13 cellular contexts compared by ENCODE assay signal in genomic region chr16:31129568-31130335, GRCh38. TPM values are rescaled to one million over a fixed set of nuclear protein-coding genes. Genes with fewer than 3 reads are reported as not detected.
DNase-seq lines count a peak whose midpoint lies in the region; ATAC-seq and TF ChIP-seq lines count a peak whose summit lies in the region.
"Had no signal": no experiment of that assay in that cellular context is flagged by ENCODE, and none has a peak within 500 bp of the region (broad histone marks: within the 10 kb centered on the region; RNA-seq: fewer than 3 reads in every experiment).

No MANE protein-coding gene starts in this region.

- no peak overlapping the region for H3K4me3 Mint-ChIP-seq in activated CD4-positive, alpha-beta T cell treated with anti-CD3 and anti-CD28 coated beads, Interleukin-2, amount 10 ng/mL, durations not matched to agents 7 days and 5 days
- H3K4me3 Mint-ChIP-seq in activated CD4-positive, alpha-beta T cell treated with anti-CD3 and anti-CD28 coated beads for 36 hours = no peak overlapping the region
- peak overlapping the region in 1 of 10 donors; percentile 12 for H3K4me3 Mint-ChIP-seq in naive thymus-derived CD4-positive, alpha-beta T cell
- H3K4me3 Mint-ChIP-seq: activated CD8-positive, alpha-beta memory T cell treated with anti-CD3 and anti-CD28 coated beads, Interleukin-2, amount 10 ng/mL, durations not matched to agents 7 days and 5 days; T-cell had no signal

- peak overlapping the region; percentile 31 for H3K27ac Mint-ChIP-seq in activated CD4-positive, alpha-beta T cell treated with anti-CD3 and anti-CD28 coated beads, Interleukin-2, amount 10 ng/mL, durations not matched to agents 7 days and 5 days
- no peak overlapping the region for H3K27ac Mint-ChIP-seq in activated CD4-positive, alpha-beta T cell treated with anti-CD3 and anti-CD28 coated beads for 36 hours
- no peak overlapping the region for H3K27ac Mint-ChIP-seq in naive thymus-derived CD4-positive, alpha-beta T cell
- H3K27ac Mint-ChIP-seq: activated CD8-positive, alpha-beta memory T cell treated with anti-CD3 and anti-CD28 coated beads, Interleukin-2, amount 10 ng/mL, durations not matched to agents 7 days and 5 days; T-cell had no signal

- TF ChIP-seq EP300 in gastroesophageal sphincter (IDR thresholded peaks at IDR 0.05) (no peak), ovary (IDR thresholded peaks at IDR 0.05) (no peak)

- no peaks in the 10 kb centered on the region for H3K9me3 ChIP-seq in gastroesophageal sphincter
- no peaks in the 10 kb centered on the region for H3K9me3 ChIP-seq in ovary
- H3K9me3 ChIP-seq in vagina = no peaks in the 10 kb centered on the region
- no peaks in the 10 kb centered on the region for H3K9me3 ChIP-seq in naive thymus-derived CD4-positive, alpha-beta T cell (ENCODE audit: control insufficient read depth in 2 of 3, low read length in 3 of 3)

- peaks cover 9% of the 10 kb centered on the region for H3K4me1 Mint-ChIP-seq in activated CD4-positive, alpha-beta T cell treated with anti-CD3 and anti-CD28 coated beads, Interleukin-2, amount 10 ng/mL, durations not matched to agents 7 days and 5 days
- H3K4me1 Mint-ChIP-seq in activated CD4-positive, alpha-beta T cell treated with anti-CD3 and anti-CD28 coated beads for 36 hours = no peaks in the 10 kb centered on the region
- H3K4me1 Mint-ChIP-seq in naive thymus-derived CD4-positive, alpha-beta T cell = peaks cover 3 to 22% (median 11%) of the 10 kb centered on the region in 7 donors

- no peak for ATAC-seq in activated CD4-positive, alpha-beta T cell treated with anti-CD3 and anti-CD28 coated beads for 36 hours
- no peak for ATAC-seq in gastroesophageal sphincter
- ATAC-seq in naive thymus-derived CD4-positive, alpha-beta T cell = no peak
- ATAC-seq: activated CD8-positive, alpha-beta memory T cell treated with anti-CD3 and anti-CD28 coated beads, Interleukin-2, amount 10 ng/mL, durations not matched to agents 7 days and 5 days had no signal

- intact Hi-C loops in activated CD4-positive, alpha-beta T cell treated with anti-CD3 and anti-CD28 coated beads for 36 hours (cut with DNase I, micrococcal nuclease) = no loop called here
- intact Hi-C loops in ovary (cut with DNase I) (loop anchor here in 1 of 4 donors (10.0 kb wide), 1 partner anchor 55 kb away; the partner anchor contains the start of gene FUS), vagina (cut with DNase I) (no loop called here)
- intact Hi-C loops in naive thymus-derived CD4-positive, alpha-beta T cell (cut with micrococcal nuclease) = no loop called here

- H3K36me3 Mint-ChIP-seq in activated CD4-positive, alpha-beta T cell treated with anti-CD3 and anti-CD28 coated beads, Interleukin-2, amount 10 ng/mL, durations not matched to agents 7 days and 5 days (ENCODE audit: low read depth) = peaks cover 12% of the 10 kb centered on the region
- peaks cover 23% of the 10 kb centered on the region for H3K36me3 Mint-ChIP-seq in activated CD4-positive, alpha-beta T cell treated with anti-CD3 and anti-CD28 coated beads for 36 hours (ENCODE audit: low read depth)
- H3K36me3 Mint-ChIP-seq in naive thymus-derived CD4-positive, alpha-beta T cell = peaks cover 0 to 18% (median 4%) of the 10 kb centered on the region in 5 donors

- CTCF ChIA-PET in activated CD4-positive, alpha-beta T cell treated with anti-CD3 and anti-CD28 coated beads, Interleukin-2, amount 10 ng/mL, durations not matched to agents 7 days and 5 days (lab: Charles Lee) = interaction anchor here (1.0 to 8.2 kb wide), 4 partner anchors 11 to 30 kb away, joined by 3 to 47 read pairs (median 4); no protein-coding TSS in a partner anchor
- CTCF ChIA-PET in activated CD4-positive, alpha-beta T cell treated with anti-CD3 and anti-CD28 coated beads for 36 hours (lab: Charles Lee) = interaction anchor here (3.1 kb wide), 1 partner anchor 12 kb away, joined by 10 read pairs; no protein-coding TSS in a partner anchor
- CTCF ChIA-PET in naive thymus-derived CD4-positive, alpha-beta T cell (lab: Charles Lee) = interaction anchor here (1.4 kb wide), 1 partner anchor 14 kb away, joined by 3 read pairs; no protein-coding TSS in a partner anchor

- H3K27me3 ChIP-seq in gastroesophageal sphincter (peaks cover 3% of the 10 kb centered on the region), ovary (no peaks in the 10 kb centered on the region), vagina (no peaks in the 10 kb centered on the region)
- no peaks in the 10 kb centered on the region for H3K27me3 ChIP-seq in naive thymus-derived CD4-positive, alpha-beta T cell (ENCODE audit: control insufficient read depth in 2 of 2, insufficient read depth in 2 of 2, low read length in 2 of 2)
- H3K27me3 ChIP-seq: cardiac muscle cell had no signal

- H3K4me3 ChIP-seq in gastroesophageal sphincter (no peak overlapping the region), ovary (no peak overlapping the region), vagina (no peak overlapping the region)
- H3K4me3 ChIP-seq in naive thymus-derived CD4-positive, alpha-beta T cell (ENCODE audit: low read length) = no peak overlapping the region
- H3K4me3 ChIP-seq: cardiac muscle cell had no signal

- H3K9me3 Mint-ChIP-seq in activated CD4-positive, alpha-beta T cell treated with anti-CD3 and anti-CD28 coated beads, Interleukin-2, amount 10 ng/mL, durations not matched to agents 7 days and 5 days = no peaks in the 10 kb centered on the region
- no peaks in the 10 kb centered on the region for H3K9me3 Mint-ChIP-seq in activated CD4-positive, alpha-beta T cell treated with anti-CD3 and anti-CD28 coated beads for 36 hours (ENCODE audit: low read depth)
- no peaks in the 10 kb centered on the region for H3K9me3 Mint-ChIP-seq in naive thymus-derived CD4-positive, alpha-beta T cell
- H3K9me3 Mint-ChIP-seq: naive B cell, T-cell had no signal

- TF ChIP-seq POLR2A in gastroesophageal sphincter (IDR thresholded peaks at IDR 0.05) (no peak), ovary (IDR thresholded peaks at IDR 0.05) (no peak), vagina (IDR thresholded peaks at IDR 0.05) (no peak)

- TF ChIP-seq CTCF in gastroesophageal sphincter (IDR thresholded peaks at IDR 0.05) = no peak
- TF ChIP-seq CTCF in ovary (IDR thresholded peaks at IDR 0.05) = no peak
- no peak for TF ChIP-seq CTCF in vagina (IDR thresholded peaks at IDR 0.05)

- POLR2A ChIA-PET in activated CD4-positive, alpha-beta T cell treated with anti-CD3 and anti-CD28 coated beads, Interleukin-2, amount 10 ng/mL, durations not matched to agents 7 days and 5 days (lab: Charles Lee) = no interaction called here
- POLR2A ChIA-PET in activated CD4-positive, alpha-beta T cell treated with anti-CD3 and anti-CD28 coated beads for 36 hours (lab: Charles Lee) = interaction anchor here (0.6 to 1.6 kb wide), 3 partner anchors 8 to 144 kb away, joined by 3 to 6 read pairs (median 3); no protein-coding TSS in a partner anchor
- POLR2A ChIA-PET in naive thymus-derived CD4-positive, alpha-beta T cell (lab: Charles Lee) = interaction anchor here (0.7 to 2.2 kb wide), 2 partner anchors 12 to 50 kb away, joined by 4 to 6 read pairs; partner anchors contain the start of genes FUS and KAT8

- H3K27ac ChIP-seq in gastroesophageal sphincter (peak overlapping the region in 3 of 4 donors; percentile 59 to 63 (median 61)), ovary (peak overlapping the region in 1 of 2 donors; percentile 44), vagina (peak overlapping the region; percentile 72)
- no peak overlapping the region for H3K27ac ChIP-seq in naive thymus-derived CD4-positive, alpha-beta T cell (ENCODE audit: low read depth, low read length)
- H3K27ac ChIP-seq: cardiac muscle cell had no signal

- H3K27me3 Mint-ChIP-seq in activated CD4-positive, alpha-beta T cell treated with anti-CD3 and anti-CD28 coated beads, Interleukin-2, amount 10 ng/mL, durations not matched to agents 7 days and 5 days = no peaks in the 10 kb centered on the region
- no peaks in the 10 kb centered on the region for H3K27me3 Mint-ChIP-seq in activated CD4-positive, alpha-beta T cell treated with anti-CD3 and anti-CD28 coated beads for 36 hours
- H3K27me3 Mint-ChIP-seq in naive thymus-derived CD4-positive, alpha-beta T cell = no peaks in the 10 kb centered on the region
- H3K27me3 Mint-ChIP-seq: activated CD8-positive, alpha-beta memory T cell treated with anti-CD3 and anti-CD28 coated beads, Interleukin-2, amount 10 ng/mL, durations not matched to agents 7 days and 5 days; naive B cell; T-cell had no signal

- peaks cover 0 to 82% of the 10 kb centered on the region in 2 donors for H3K36me3 ChIP-seq in gastroesophageal sphincter
- no peaks in the 10 kb centered on the region for H3K36me3 ChIP-seq in ovary
- H3K36me3 ChIP-seq in vagina = peaks cover 0 to 37% of the 10 kb centered on the region in 2 donors
- H3K36me3 ChIP-seq in naive thymus-derived CD4-positive, alpha-beta T cell (ENCODE audit: control insufficient read depth in 2 of 3, insufficient read depth in 3 of 3, low read length in 3 of 3) = peaks cover 5 to 82% (median 13%) of the 10 kb centered on the region in 3 experiments

- no peak for DNase-seq in activated CD4-positive, alpha-beta T cell treated with anti-CD3 and anti-CD28 coated beads, Interleukin-2, amount 10 ng/mL, durations not matched to agents 7 days and 5 days
- no peak for DNase-seq in activated CD4-positive, alpha-beta T cell treated with anti-CD3 and anti-CD28 coated beads for 36 hours
- DNase-seq in ovary (peak; percentile 64 to 89 (median 69)), vagina (ENCODE audit: extremely low spot score in 2 of 2) (no peak), SK-N-DZ (ENCODE audit: low spot score) (no peak), NCI-H446 (lab: John Stamatoyannopoulos, UW) (no peak)
- no peak for DNase-seq in naive thymus-derived CD4-positive, alpha-beta T cell
- DNase-seq: activated CD8-positive, alpha-beta memory T cell treated with anti-CD3 and anti-CD28 coated beads, Interleukin-2, amount 10 ng/mL, durations not matched to agents 7 days and 5 days; naive B cell; NCI-H524 treated with DMSO at 0.1 percent for 48 hours; T-cell had no signal

- peaks cover 0 to 17% (median 0%) of the 10 kb centered on the region in 3 donors for H3K4me1 ChIP-seq in gastroesophageal sphincter
- no peaks in the 10 kb centered on the region for H3K4me1 ChIP-seq in ovary (ENCODE audit: insufficient read depth)
- H3K4me1 ChIP-seq in vagina = peaks cover 40% of the 10 kb centered on the region
- H3K4me1 ChIP-seq in naive thymus-derived CD4-positive, alpha-beta T cell (ENCODE audit: control insufficient read depth in 2 of 2, insufficient read depth in 2 of 2, low read length in 2 of 2) = no peaks in the 10 kb centered on the region

- WGBS in gastroesophageal sphincter (ENCODE audit: low coverage in 1 of 2), 2 donors = 60 to 77% methylated on average over 3 to 8 of the region's 29 CpGs
- WGBS in ovary, 3 donors = 31 to 35% (median 32%) methylated on average over 29 of the region's 29 CpGs

RNA-seq across cellular contexts. Expression of gene PRSS8, which starts 5.8 kb away (rescaled TPM):
- under 1 TPM in 1 of 2 experiments, not detected in 1; 0.17 TPM for total RNA-seq in activated CD4-positive, alpha-beta T cell treated with anti-CD3 and anti-CD28 coated beads, Interleukin-2, amount 10 ng/mL, durations not matched to agents 7 days and 5 days
- total RNA-seq in activated CD4-positive, alpha-beta T cell treated with anti-CD3 and anti-CD28 coated beads for 36 hours = not detected
- total RNA-seq in gastroesophageal sphincter = 1 to 10 TPM in 1 of 4 donors, not detected in 3; 4.1 TPM
- 10 to 100 TPM in 1 of 7 donors, 1 to 10 TPM in 4, not detected in 2; 1.4 to 47.0 (median 2.4) TPM for total RNA-seq in ovary
- under 1 TPM in 1 of 2 donors, not detected in 1; 0.05 TPM for polyA plus RNA-seq in ovary
- total RNA-seq in vagina = 26.0 TPM
- 0.70 and 1.0 TPM in 2 replicates for polyA plus RNA-seq in SK-N-DZ (2014; cell fraction: cytosol; rRNA removed)
- 0.12 and 1.0 TPM in 2 replicates for polyA plus RNA-seq in SK-N-DZ (2014; cell fraction: nucleus; rRNA removed)
- total RNA-seq in naive thymus-derived CD4-positive, alpha-beta T cell = not detected
- not detected for polyA plus RNA-seq in naive thymus-derived CD4-positive, alpha-beta T cell
- total RNA-seq: activated CD8-positive, alpha-beta memory T cell treated with anti-CD3 and anti-CD28 coated beads, Interleukin-2, amount 10 ng/mL, durations not matched to agents 7 days and 5 days had no signal

RNA-seq across cellular contexts. Expression of gene KAT8, which starts 12.3 kb away (rescaled TPM):
- total RNA-seq in activated CD4-positive, alpha-beta T cell treated with anti-CD3 and anti-CD28 coated beads, Interleukin-2, amount 10 ng/mL, durations not matched to agents 7 days and 5 days = 10 to 100 TPM; 63.4 to 67.7 TPM
- total RNA-seq in activated CD4-positive, alpha-beta T cell treated with anti-CD3 and anti-CD28 coated beads for 36 hours = 10 to 100 TPM; 53.6 to 63.1 TPM
- 10 to 100 TPM; 65.6 to 81.4 (median 72.3) TPM for total RNA-seq in gastroesophageal sphincter
- total RNA-seq in ovary = 100 to 1,000 TPM in 4 of 7 donors, 10 to 100 TPM in 3; 71.5 to 129 (median 105) TPM
- polyA plus RNA-seq in ovary = 10 to 100 TPM; 66.4 to 87.0 TPM
- 76.6 TPM for total RNA-seq in vagina
- 116 and 121 TPM in 2 replicates for polyA plus RNA-seq in SK-N-DZ (2014; cell fraction: cytosol; rRNA removed)
- polyA plus RNA-seq in SK-N-DZ (2014; cell fraction: nucleus; rRNA removed) = 109 and 110 TPM in 2 replicates
- 100 to 1,000 TPM in 4 of 5 experiments, 10 to 100 TPM in 1; 63.0 to 134 (median 112) TPM for total RNA-seq in naive thymus-derived CD4-positive, alpha-beta T cell
- 100 to 1,000 TPM in 1 of 2 donors, 10 to 100 TPM in 1; 76.3 to 106 TPM for polyA plus RNA-seq in naive thymus-derived CD4-positive, alpha-beta T cell

RNA-seq across cellular contexts. Expression of gene PRSS36, which starts 20.1 kb away (rescaled TPM):
- total RNA-seq in activated CD4-positive, alpha-beta T cell treated with anti-CD3 and anti-CD28 coated beads, Interleukin-2, amount 10 ng/mL, durations not matched to agents 7 days and 5 days = 1 to 10 TPM in 1 of 2 experiments, under 1 TPM in 1; 0.89 to 1.7 TPM
- under 1 TPM; 0.26 to 0.43 TPM for total RNA-seq in activated CD4-positive, alpha-beta T cell treated with anti-CD3 and anti-CD28 coated beads for 36 hours
- 10 to 100 TPM in 1 of 4 donors, 1 to 10 TPM in 2, under 1 TPM in 1; 0.17 to 15.3 (median 3.7) TPM for total RNA-seq in gastroesophageal sphincter
- total RNA-seq in ovary = 1 to 10 TPM in 4 of 7 donors, under 1 TPM in 2, not detected in 1; 0.28 to 2.1 (median 1.3) TPM
- polyA plus RNA-seq in ovary = under 1 TPM in 1 of 2 donors, not detected in 1; 0.96 TPM
- total RNA-seq in vagina = 1.2 TPM
- polyA plus RNA-seq in SK-N-DZ (2014; cell fraction: cytosol; rRNA removed) = 0.22 and 0.46 TPM in 2 replicates
- polyA plus RNA-seq in SK-N-DZ (2014; cell fraction: nucleus; rRNA removed) = 0.24 and 1.3 TPM in 2 replicates
- total RNA-seq in naive thymus-derived CD4-positive, alpha-beta T cell = 1 to 10 TPM in 2 of 5 experiments, under 1 TPM in 3; 0.13 to 2.9 (median 0.69) TPM
- polyA plus RNA-seq in naive thymus-derived CD4-positive, alpha-beta T cell = 1 to 10 TPM; 1.2 to 1.3 TPM

RNA-seq across cellular contexts. Expression of gene BCKDK, which starts 21.6 kb away (rescaled TPM):
- 10 to 100 TPM; 23.0 to 23.5 TPM for total RNA-seq in activated CD4-positive, alpha-beta T cell treated with anti-CD3 and anti-CD28 coated beads, Interleukin-2, amount 10 ng/mL, durations not matched to agents 7 days and 5 days
- total RNA-seq in activated CD4-positive, alpha-beta T cell treated with anti-CD3 and anti-CD28 coated beads for 36 hours = 10 to 100 TPM; 50.0 to 53.3 TPM
- total RNA-seq in gastroesophageal sphincter = 10 to 100 TPM; 26.5 to 70.2 (median 39.8) TPM
- 10 to 100 TPM; 34.1 to 51.9 (median 40.5) TPM for total RNA-seq in ovary
- 10 to 100 TPM; 18.6 to 29.2 TPM for polyA plus RNA-seq in ovary
- 48.9 TPM for total RNA-seq in vagina
- 24.8 and 28.5 TPM in 2 replicates for polyA plus RNA-seq in SK-N-DZ (2014; cell fraction: cytosol; rRNA removed)
- 32.7 and 47.2 TPM in 2 replicates for polyA plus RNA-seq in SK-N-DZ (2014; cell fraction: nucleus; rRNA removed)
- total RNA-seq in naive thymus-derived CD4-positive, alpha-beta T cell = 10 to 100 TPM; 10.3 to 30.8 (median 20.8) TPM
- 10 to 100 TPM; 21.0 to 36.0 TPM for polyA plus RNA-seq in naive thymus-derived CD4-positive, alpha-beta T cell

RNA-seq across cellular contexts. Expression of gene VKORC1, which starts 35.2 kb away (rescaled TPM):
- 10 to 100 TPM; 55.5 to 59.3 TPM for total RNA-seq in activated CD4-positive, alpha-beta T cell treated with anti-CD3 and anti-CD28 coated beads, Interleukin-2, amount 10 ng/mL, durations not matched to agents 7 days and 5 days
- 10 to 100 TPM; 59.6 to 64.2 TPM for total RNA-seq in activated CD4-positive, alpha-beta T cell treated with anti-CD3 and anti-CD28 coated beads for 36 hours
- total RNA-seq in gastroesophageal sphincter (100 to 1,000 TPM in 3 of 4 donors, 10 to 100 TPM in 1; 93.6 to 119 (median 107) TPM), ovary (100 to 1,000 TPM in 1 of 7 donors, 10 to 100 TPM in 6; 72.1 to 114 (median 84.5) TPM), vagina (123 TPM)
- 100 to 1,000 TPM; 117 to 141 TPM for polyA plus RNA-seq in ovary
- 152 and 159 TPM in 2 replicates for polyA plus RNA-seq in SK-N-DZ (2014; cell fraction: cytosol; rRNA removed)
- 119 and 126 TPM in 2 replicates for polyA plus RNA-seq in SK-N-DZ (2014; cell fraction: nucleus; rRNA removed)
- total RNA-seq in naive thymus-derived CD4-positive, alpha-beta T cell = 10 to 100 TPM; 29.5 to 69.3 (median 35.6) TPM
- 10 to 100 TPM; 82.3 to 93.0 TPM for polyA plus RNA-seq in naive thymus-derived CD4-positive, alpha-beta T cell

Comparison
In these comparisons a context has a peak if more than half of its experiments do, and no peak if none do; other contexts are left out.
1. DNase-seq: peak in ovary (5 of 5); none in activated CD4-positive, alpha-beta T cell treated with anti-CD3 and anti-CD28 coated beads, Interleukin-2, amount 10 ng/mL, durations not matched to agents 7 days and 5 days (single experiment), activated CD4-positive, alpha-beta T cell treated with anti-CD3 and anti-CD28 coated beads for 36 hours (single experiment), vagina (0 of 2), SK-N-DZ (single experiment), NCI-H446 (0 of 2) and naive thymus-derived CD4-positive, alpha-beta T cell (0 of 9).